ENCODE assay signal across 19 cellular contexts in the genomic region with DNA sequence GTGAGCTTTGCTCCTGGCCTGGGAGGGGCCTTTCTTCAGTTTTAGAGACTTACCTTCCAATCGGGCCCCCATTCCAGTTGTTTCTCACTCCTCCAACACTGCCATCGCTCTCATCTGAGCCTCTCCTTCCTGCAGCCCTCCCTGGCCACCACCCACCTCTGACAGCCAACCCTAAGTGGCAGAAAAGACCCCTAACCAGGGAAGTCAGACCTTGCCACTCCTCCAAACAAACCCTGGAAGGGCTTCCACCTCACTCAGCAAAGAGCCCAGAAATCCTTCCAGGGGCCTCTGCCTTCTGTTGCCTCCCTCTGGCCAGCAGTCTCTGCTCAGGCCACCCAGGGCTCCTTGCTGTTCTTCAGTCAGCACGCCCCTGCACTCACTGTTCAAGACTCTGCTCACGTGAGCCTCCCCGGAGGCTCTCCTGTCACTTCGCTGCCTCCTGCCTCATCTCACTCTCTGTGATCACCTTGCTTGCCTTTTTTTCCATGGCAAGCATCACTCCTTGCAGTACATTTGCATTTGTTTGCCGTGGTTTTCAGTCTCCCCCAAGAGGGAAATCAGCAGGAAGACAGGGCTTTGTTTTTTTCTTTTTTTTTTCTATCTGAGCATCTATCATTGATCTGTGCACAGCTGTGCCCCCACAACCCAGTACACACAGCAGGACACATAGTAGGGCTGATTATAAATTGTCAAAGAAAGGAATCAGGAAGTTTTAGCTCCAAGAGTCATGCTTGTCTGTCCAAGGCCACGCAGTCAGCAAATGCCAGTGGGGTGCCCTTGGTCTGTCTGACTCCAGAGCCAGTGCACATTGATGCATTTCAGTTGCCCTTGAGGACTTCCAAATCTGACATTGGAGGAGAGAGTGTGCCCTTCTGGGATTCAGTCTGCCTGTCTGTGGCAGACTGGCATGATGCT.
A peak's percentile ranks its signal among the peaks of the same experiment; 100 is the strongest.
DNase-seq lines count a peak whose midpoint lies in the region; ATAC-seq, FAIRE-seq and TF ChIP-seq lines count a peak whose summit lies in the region.
"Had no signal": no experiment of that assay in that cellular context is flagged by ENCODE, and none has a peak within 500 bp of the region (broad histone marks: within the 10 kb centered on the region; RNA-seq: fewer than 3 reads in every experiment).

No MANE protein-coding gene starts in this region.

- H3K79me2 ChIP-seq in H9 (ENCODE audit: insufficient read depth, low read length) (no peaks in the 10 kb centered on the region), trophoblast cell (ENCODE audit: control insufficient read depth, insufficient read depth, low read length, poor library complexity) (no peaks in the 10 kb centered on the region)

- H3K18ac ChIP-seq in H9 (ENCODE audit: insufficient read length, low read depth, low read length) (no peak overlapping the region), trophoblast cell (ENCODE audit: low read length) (no peak overlapping the region)

- H3K9ac ChIP-seq in H9 (ENCODE audit: extremely low read depth, insufficient read length, low read length) (no peak overlapping the region), trophoblast cell (ENCODE audit: low read length) (no peak overlapping the region)

- TF ChIP-seq CTCF in A549 (IDR thresholded peaks at IDR 0.05) (no peak), H9 (conservative IDR thresholded peaks at IDR 0.05) (no peak), natural killer cell (IDR thresholded peaks at IDR 0.05) (no peak)

- H3K27ac ChIP-seq in A549 (no peak overlapping the region), H9 (ENCODE audit: insufficient read length, low read depth, low read length) (no peak overlapping the region), trophoblast cell (ENCODE audit: low read depth, low read length) (no peak overlapping the region)
- H3K27ac ChIP-seq: breast epithelium, prostate gland, skin epidermis had no signal

- H3K4me1 Mint-ChIP-seq in H9 = peaks cover 34 to 41% of the 10 kb centered on the region in 2 experiments
- no peaks in the 10 kb centered on the region for H3K4me1 Mint-ChIP-seq in activated CD4-positive, alpha-beta memory T cell treated with anti-CD3 and anti-CD28 coated beads, Interleukin-2, amount 10 ng/mL, durations not matched to agents 7 days and 5 days
- no peaks in the 10 kb centered on the region for H3K4me1 Mint-ChIP-seq in natural killer cell

- no peak overlapping the region for H3K56ac ChIP-seq in H9 (ENCODE audit: insufficient read length, low read depth, low read length)

- no peak overlapping the region for H2BK15ac ChIP-seq in H9 (ENCODE audit: low read depth, low read length)

- TF ChIP-seq EP300 in A549 (IDR thresholded peaks at IDR 0.05) = no peak

- H3K27ac Mint-ChIP-seq in H9 (no peak overlapping the region), natural killer cell (no peak overlapping the region)
- no peak overlapping the region for H3K27ac Mint-ChIP-seq in activated CD4-positive, alpha-beta memory T cell treated with anti-CD3 and anti-CD28 coated beads, Interleukin-2, amount 10 ng/mL, durations not matched to agents 7 days and 5 days

- H4K12ac ChIP-seq in trophoblast cell (ENCODE audit: low read depth, low read length) = no peak overlapping the region

- intact Hi-C loops in natural killer cell (cut with micrococcal nuclease) = no loop called here

- H3K4me1 ChIP-seq in A549 (no peaks in the 10 kb centered on the region), H9 (ENCODE audit: insufficient read depth, low read length) (peaks cover 6% of the 10 kb centered on the region; the same call in 1 of the 2 replicates), trophoblast cell (ENCODE audit: control insufficient read depth in 1 of 2, insufficient read depth in 2 of 2, low read length in 2 of 2) (no peaks in the 10 kb centered on the region)
- H3K4me1 ChIP-seq: breast epithelium, prostate gland had no signal

- TF ChIP-seq RAD21 in A549 (conservative IDR thresholded peaks at IDR 0.05 in 1 of 2, IDR thresholded peaks at IDR 0.05 in 1 of 2) = 0 out of 5 replicates have a peak, but pooled peaks of 1 of the 2 experiments have one; percentile 9

- H2BK5ac ChIP-seq in H9 (ENCODE audit: insufficient read length, low read length) (no peak overlapping the region), trophoblast cell (ENCODE audit: low read depth, low read length, poor library complexity) (no peak overlapping the region)

- no peaks in the 10 kb centered on the region; a peak in 1 of 5 replicates for H3K9me3 Mint-ChIP-seq in H9
- no peaks in the 10 kb centered on the region for H3K9me3 Mint-ChIP-seq in activated CD4-positive, alpha-beta memory T cell treated with anti-CD3 and anti-CD28 coated beads, Interleukin-2, amount 10 ng/mL, durations not matched to agents 7 days and 5 days
- no peaks in the 10 kb centered on the region for H3K9me3 Mint-ChIP-seq in natural killer cell
- H3K9me3 Mint-ChIP-seq: neural crest cell had no signal

- WGBS in A549 (ENCODE audit: missing lambda C conversion rate) = 82% methylated on average over 8 of the region's 8 CpGs
- WGBS in H9 (ENCODE audit: extremely low coverage, insufficient read length, low lambda C conversion rate) = no CpG with 5 or more reads among the region's 8 CpGs
- WGBS in trophoblast cell (ENCODE audit: extremely low coverage, insufficient coverage, insufficient read length) = no CpG with 5 or more reads among the region's 8 CpGs

- no peak for FAIRE-seq in A549 (lab: Jason Lieb, UNC)

- peaks cover 89% of the 10 kb centered on the region for H3K27me3 Mint-ChIP-seq in H9 (ENCODE audit: low read depth)
- H3K27me3 Mint-ChIP-seq in activated CD4-positive, alpha-beta memory T cell treated with anti-CD3 and anti-CD28 coated beads, Interleukin-2, amount 10 ng/mL, durations not matched to agents 7 days and 5 days = peaks cover 18% of the 10 kb centered on the region
- H3K27me3 Mint-ChIP-seq in natural killer cell (ENCODE audit: low read depth in 2 of 2) = peaks cover 4 to 7% of the 10 kb centered on the region in 2 donors

- no peak overlapping the region for H3T11ph ChIP-seq in H9 (ENCODE audit: low read length)

- POLR2A ChIA-PET in A549 (lab: Yijun Ruan, JAX) = no interaction called here
- POLR2A ChIA-PET in activated CD4-positive, alpha-beta memory T cell treated with anti-CD3 and anti-CD28 coated beads, Interleukin-2, amount 10 ng/mL, durations not matched to agents 7 days and 5 days (lab: Charles Lee) = no interaction called here

- no peak for DNase-seq in A549 (ENCODE audit: low read depth in 1 of 2, low spot score in 1 of 2)
- peak; percentile 49 for DNase-seq in H9
- peak; percentile 4 for DNase-seq in activated CD4-positive, alpha-beta memory T cell treated with anti-CD3 and anti-CD28 coated beads, Interleukin-2, amount 10 ng/mL, durations not matched to agents 7 days and 5 days
- peak; percentile 69 for DNase-seq in mesenteric fat pad (ENCODE audit: low spot score)
- no peak for DNase-seq in trophoblast cell
- no peak for DNase-seq in natural killer cell
- DNase-seq: activated CD4-positive, alpha-beta T cell treated with anti-CD3 and anti-CD28 coated beads for 4 hours; activated CD8-positive, alpha-beta memory T cell treated with anti-CD3 and anti-CD28 coated beads, Interleukin-2, amount 50 U/mL, for 4 hours; activated effector memory CD4-positive, alpha-beta T cell treated with Interleukin-2 at 50 U/mL for 16 hours; EL; hypothalamus; midbrain; stimulated activated CD4-positive, alpha-beta T cell treated with anti-CD3 and anti-CD28 coated beads, Interleukin-4, amount 100 ng/mL, for 24 hours had no signal

- H3K23me2 ChIP-seq in H9 (ENCODE audit: insufficient read length, low read depth, low read length, poor library complexity, severe bottlenecking) = no peaks in the 10 kb centered on the region

- H2BK12ac ChIP-seq in H9 (ENCODE audit: insufficient read length, low read depth, low read length) = no peak overlapping the region
- H2BK12ac ChIP-seq in trophoblast cell (ENCODE audit: low read length) = no peak overlapping the region

- no peaks in the 10 kb centered on the region for H3K9me3 ChIP-seq in A549
- H3K9me3 ChIP-seq in H9 (ENCODE audit: control insufficient read depth, low read depth, low read length) = no peaks in the 10 kb centered on the region
- no peaks in the 10 kb centered on the region for H3K9me3 ChIP-seq in trophoblast cell (ENCODE audit: insufficient read depth, low read depth, low read length)
- H3K9me3 ChIP-seq: breast epithelium, prostate gland had no signal

- CTCF ChIA-PET in A549 (lab: Yijun Ruan, JAX) = interaction anchor here (1.4 kb wide), 1 partner anchor 20 kb away, joined by 3 read pairs; no protein-coding TSS in a partner anchor
- CTCF ChIA-PET in activated CD4-positive, alpha-beta memory T cell treated with anti-CD3 and anti-CD28 coated beads, Interleukin-2, amount 10 ng/mL, durations not matched to agents 7 days and 5 days (lab: Charles Lee) = no interaction called here

- H3K4me3 ChIP-seq in A549 (no peak overlapping the region), trophoblast cell (ENCODE audit: low read depth, low read length) (no peak overlapping the region)
- H3K4me3 ChIP-seq: breast epithelium, prostate gland, skin epidermis had no signal

- no peaks in the 10 kb centered on the region for H3K36me3 ChIP-seq in trophoblast cell (ENCODE audit: control insufficient read depth in 1 of 2, insufficient read depth in 2 of 2, low read length in 2 of 2)
- H3K36me3 ChIP-seq: breast epithelium, prostate gland had no signal

- no peak for TF ChIP-seq POLR2A in A549 (IDR thresholded peaks at IDR 0.05; ENCODE audit: low read length)

- H3K27me3 ChIP-seq in H9 (ENCODE audit: insufficient read depth, low read length) (no peaks in the 10 kb centered on the region), trophoblast cell (ENCODE audit: insufficient read depth, low read length) (no peaks in the 10 kb centered on the region)
- H3K27me3 ChIP-seq: breast epithelium had no signal

- no peak overlapping the region for H3K23ac ChIP-seq in H9 (ENCODE audit: insufficient read length, low read depth, low read length)
- H3K23ac ChIP-seq in trophoblast cell (ENCODE audit: low read length) = no peak overlapping the region

- H4K91ac ChIP-seq in H9 (ENCODE audit: insufficient read length, low read depth, low read length) = no peak overlapping the region
- H4K91ac ChIP-seq in trophoblast cell (ENCODE audit: low read depth, low read length) = no peak overlapping the region

- H3K4me3 Mint-ChIP-seq in H9 (peak overlapping the region in 1 of 2 experiments; percentile 65; a peak in 3 of 5 replicates), natural killer cell (no peak overlapping the region)
- no peak overlapping the region for H3K4me3 Mint-ChIP-seq in activated CD4-positive, alpha-beta memory T cell treated with anti-CD3 and anti-CD28 coated beads, Interleukin-2, amount 10 ng/mL, durations not matched to agents 7 days and 5 days
- H3K4me3 Mint-ChIP-seq: neural crest cell had no signal

- no peak overlapping the region for H4K8ac ChIP-seq in H9 (replicated peaks; ENCODE audit: insufficient read length, low read depth, low read length)
- no peak overlapping the region for H4K8ac ChIP-seq in trophoblast cell (ENCODE audit: low read depth, low read length)

- H3K14ac ChIP-seq in H9 (ENCODE audit: insufficient read depth, low read length) = no peak overlapping the region
- H3K14ac ChIP-seq in trophoblast cell (ENCODE audit: low read length) = no peak overlapping the region

- H3K4ac ChIP-seq in H9 (ENCODE audit: low read depth, low read length) (no peak overlapping the region), trophoblast cell (ENCODE audit: low read depth, low read length) (no peak overlapping the region)

- ATAC-seq in A549 (peak; percentile 49 to 55; a peak in 3 of 6 replicates), GM19397 (IDR thresholded peaks at IDR 0.05; ENCODE audit: unreplicated experiment) (no peak), natural killer cell (no peak), GM18868 (IDR thresholded peaks at IDR 0.05; ENCODE audit: unreplicated experiment) (no peak)

- no peak overlapping the region for H4K5ac ChIP-seq in H9 (ENCODE audit: insufficient read length, low read depth, low read length)

- no peaks in the 10 kb centered on the region for H3K36me3 Mint-ChIP-seq in H9 (ENCODE audit: insufficient read depth in 1 of 3, low read depth in 3 of 3)
- H3K36me3 Mint-ChIP-seq in activated CD4-positive, alpha-beta memory T cell treated with anti-CD3 and anti-CD28 coated beads, Interleukin-2, amount 10 ng/mL, durations not matched to agents 7 days and 5 days (ENCODE audit: low read depth) = no peaks in the 10 kb centered on the region
- no peaks in the 10 kb centered on the region for H3K36me3 Mint-ChIP-seq in natural killer cell

- no peaks in the 10 kb centered on the region for H4K20me1 ChIP-seq in H9 (ENCODE audit: control insufficient read depth, insufficient read depth, insufficient read length)

- no peak overlapping the region for H2BK20ac ChIP-seq in H9 (ENCODE audit: low read depth, low read length, poor library complexity, severe bottlenecking)

- H3K4me2 ChIP-seq in A549 (no peak overlapping the region), H9 (ENCODE audit: insufficient read depth, insufficient read length, low read length) (no peak overlapping the region), trophoblast cell (ENCODE audit: low read length) (no peak overlapping the region)

- H3K79me1 ChIP-seq in H9 (ENCODE audit: insufficient read depth, low read depth, low read length, poor library complexity, severe bottlenecking) (no peaks in the 10 kb centered on the region), trophoblast cell (ENCODE audit: low read length) (no peaks in the 10 kb centered on the region)

- H2AK5ac ChIP-seq in H9 (ENCODE audit: insufficient read length, low read length) (no peak overlapping the region), trophoblast cell (ENCODE audit: low read length) (no peak overlapping the region)

- H2BK120ac ChIP-seq in H9 (ENCODE audit: low read depth, low read length, poor library complexity, severe bottlenecking) (no peak overlapping the region), trophoblast cell (ENCODE audit: insufficient read depth, low read length, poor library complexity) (no peak overlapping the region)

- H2AFZ ChIP-seq in H9 (ENCODE audit: low read length) (no peak overlapping the region), trophoblast cell (ENCODE audit: insufficient read depth, low read length, poor library complexity) (no peak overlapping the region)

Comparison
In these comparisons a context has a peak if more than half of its experiments do, and no peak if none do; other contexts are left out.
1. ATAC-seq: peak in A549 (2 of 2); none in GM19397 (single experiment), natural killer cell (0 of 3) and GM18868 (single experiment).
2. DNase-seq: peak in H9 (single experiment), activated CD4-positive, alpha-beta memory T cell treated with anti-CD3 and anti-CD28 coated beads, Interleukin-2, amount 10 ng/mL, durations not matched to agents 7 days and 5 days (single experiment) and mesenteric fat pad (single experiment); none in A549 (0 of 2), trophoblast cell (0 of 2) and natural killer cell (single experiment).